Comparison of ENCODE assay signal across 12 cellular contexts in the genomic region with DNA sequence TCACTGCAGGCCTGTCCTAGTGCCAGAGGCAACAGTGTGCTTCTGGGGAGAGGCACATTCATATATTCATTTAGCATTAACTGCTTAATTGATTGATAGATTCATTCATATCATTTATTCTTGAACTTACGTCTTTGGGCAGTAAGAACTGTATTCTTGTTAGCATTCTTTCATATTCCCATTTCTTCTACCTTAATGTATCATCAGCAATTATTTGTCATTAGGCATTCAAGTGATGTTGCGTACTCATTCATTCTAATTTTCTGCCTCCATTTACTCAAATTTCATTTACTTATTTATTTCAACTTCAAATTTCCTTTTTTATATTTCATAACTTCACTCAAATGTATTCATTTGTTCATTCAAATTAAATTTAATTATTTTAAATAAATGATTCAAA. TPM values are rescaled to one million over a fixed set of nuclear protein-coding genes. Genes with fewer than 3 reads are reported as not detected.
"Had no signal": no experiment of that assay in that cellular context is flagged by ENCODE, and none has a peak within 500 bp of the region (broad histone marks: within the 10 kb centered on the region; RNA-seq: fewer than 3 reads in every experiment).

No MANE protein-coding gene starts in this region.

- H3K4me3 ChIP-seq: GM23248, GM23338, HAP-1 had no signal

- H3K9me3 ChIP-seq: HAP-1 had no signal

- H3K4me1 ChIP-seq: HAP-1 had no signal

- H3K4me1 Mint-ChIP-seq: GM23338, H9 had no signal

- H3K36me3 ChIP-seq: HAP-1 had no signal

- FAIRE-seq: H1, H54 had no signal

- H3K9ac ChIP-seq: GM23248 had no signal

- DNase-seq: GM23248, GOT3, H7, H9, HCEC 1CT, HFFc6 had no signal

- H2AFZ ChIP-seq: GM23248, GM23338 had no signal

- H3K27ac Mint-ChIP-seq: GM23338, H9, HFFc6 had no signal

- H3K4me2 ChIP-seq: GM23338 had no signal

- H3K27ac ChIP-seq: GM23248 had no signal

- H3K4me3 Mint-ChIP-seq: GM23338, H9, HFFc6 had no signal

- ATAC-seq: GM23338, HCT116 had no signal

RNA-seq across cellular contexts. Expression of gene CCR4, which starts 31.5 kb away (rescaled TPM):
- total RNA-seq: GM23248, H4, H7, HFFc6 had no signal
- polyA plus RNA-seq: GM23248 had no signal
